10 cellular contexts compared by ENCODE assay signal in genomic region chr19:55047951-55048350, GRCh38. TPM values are rescaled to one million over a fixed set of nuclear protein-coding genes. Genes with fewer than 3 reads are reported as not detected.
"Had no signal": no experiment of that assay in that cellular context is flagged by ENCODE, and none has a peak within 500 bp of the region (broad histone marks: within the 10 kb centered on the region; RNA-seq: fewer than 3 reads in every experiment).

No MANE protein-coding gene starts in this region.

- H3K27ac ChIP-seq: HL-60 had no signal

- H3K27me3 Mint-ChIP-seq: IgD-negative memory B cell had no signal

- DNase-seq: GOT3, Kasumi-1, KG1 had no signal

- H3K4me3 ChIP-seq: HAP-1 had no signal

- H3K4me1 ChIP-seq: HAP-1 had no signal

- H3K9me3 ChIP-seq: HAP-1 had no signal

- H3K4me3 Mint-ChIP-seq: IgD-negative memory B cell had no signal

- H3K9me3 Mint-ChIP-seq: IgD-negative memory B cell had no signal

- H3K4me1 Mint-ChIP-seq: IgD-negative memory B cell had no signal

- FAIRE-seq: HepG2 had no signal

- H3K27ac Mint-ChIP-seq: IgD-negative memory B cell had no signal

- ATAC-seq: HCT116, HepG2 had no signal

RNA-seq across cellular contexts. Expression of gene GP6, which starts 9.9 kb away (rescaled TPM):
- total RNA-seq: H4, H7, HepG2 had no signal
